11 cellular contexts compared by ENCODE assay signal in the genomic region with DNA sequence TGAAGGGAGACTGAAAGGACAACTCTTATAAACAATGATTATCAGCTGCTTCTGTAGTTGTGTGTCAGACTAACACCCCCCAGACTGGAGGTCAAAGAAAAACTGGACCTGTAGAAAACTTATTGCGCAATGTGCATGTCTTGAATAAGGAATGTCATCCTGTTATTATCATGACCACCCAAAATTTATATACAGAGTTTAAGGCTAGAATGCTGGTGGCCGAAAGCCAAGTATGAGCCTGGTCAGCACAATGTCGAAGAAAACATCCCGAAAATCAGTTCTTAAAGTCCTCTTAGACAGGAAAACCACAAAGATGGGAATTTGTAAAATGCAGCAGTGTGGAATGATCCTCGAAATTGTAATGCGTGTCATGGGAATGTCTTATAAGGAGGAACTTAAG. TPM values are rescaled to one million over a fixed set of nuclear protein-coding genes. Genes with fewer than 3 reads are reported as not detected.
DNase-seq lines count a peak whose midpoint lies in the region; ATAC-seq and TF ChIP-seq lines count a peak whose summit lies in the region.
"Had no signal": no experiment of that assay in that cellular context is flagged by ENCODE, and none has a peak within 500 bp of the region (broad histone marks: within the 10 kb centered on the region; RNA-seq: fewer than 3 reads in every experiment).

No MANE protein-coding gene starts in this region.

- H3K4me1 ChIP-seq in gastrocnemius medialis = peaks cover 20 to 35% of the 10 kb centered on the region in 2 donors

- H3K9me3 ChIP-seq in T-helper 17 cell (ENCODE audit: control insufficient read depth, low read length, poor library complexity, severe bottlenecking) (no peaks in the 10 kb centered on the region), gastrocnemius medialis (no peaks in the 10 kb centered on the region)

- H3K27ac Mint-ChIP-seq in T-helper 17 cell = peak overlapping the region; percentile 89

- no peak overlapping the region for H3K4me3 ChIP-seq in gastrocnemius medialis

- H3K4me3 Mint-ChIP-seq in T-helper 17 cell = no peak overlapping the region
- H3K4me3 Mint-ChIP-seq: activated CD4-positive, alpha-beta T cell treated with anti-CD3 and anti-CD28 coated beads, Interleukin-2, amount 10 ng/mL, durations not matched to agents 7 days and 5 days had no signal

- peaks cover 6% of the 10 kb centered on the region for H3K36me3 Mint-ChIP-seq in T-helper 17 cell (ENCODE audit: low read depth)

- no peak for TF ChIP-seq POLR2A in gastrocnemius medialis (IDR thresholded peaks at IDR 0.05)

- H3K36me3 ChIP-seq in gastrocnemius medialis = no peaks in the 10 kb centered on the region

- ATAC-seq in T-helper 17 cell (no peak), gastrocnemius medialis (no peak), GM21528 (IDR thresholded peaks at IDR 0.05; ENCODE audit: low FRiP score, unreplicated experiment) (no peak), HG02852 (IDR thresholded peaks at IDR 0.05; ENCODE audit: unreplicated experiment) (no peak), HG02610 (IDR thresholded peaks at IDR 0.05; ENCODE audit: unreplicated experiment) (no peak)

- peaks cover 35% of the 10 kb centered on the region for H3K4me1 Mint-ChIP-seq in T-helper 17 cell

- no peaks in the 10 kb centered on the region for H3K27me3 ChIP-seq in gastrocnemius medialis

- in situ Hi-C loops in gastrocnemius medialis (cut with MboI; ENCODE audit: low sequenced_read_pairs in 4 of 4) = no loop called here

- no peaks in the 10 kb centered on the region for H3K27me3 Mint-ChIP-seq in T-helper 17 cell
- H3K27me3 Mint-ChIP-seq: activated CD4-positive, alpha-beta T cell treated with anti-CD3 and anti-CD28 coated beads, Interleukin-2, amount 10 ng/mL, durations not matched to agents 7 days and 5 days had no signal

- intact Hi-C loops in gastrocnemius medialis (cut with DNase I; ENCODE audit: low total_unique reads) = no loop called here

- DNase-seq in EH (ENCODE audit: low read depth) (peak; percentile 100), T-helper 17 cell (no peak), glomerular endothelial cell (ENCODE audit: extremely low read depth, low read depth, low spot score) (peak; percentile 98), gastrocnemius medialis (no peak), NCI-H510A (lab: John Stamatoyannopoulos, UW) (no peak)
- DNase-seq: activated CD4-positive, alpha-beta T cell treated with anti-CD3 and anti-CD28 coated beads, Interleukin-2, amount 10 ng/mL, durations not matched to agents 7 days and 5 days; GOT3; NK-92 treated with Interleukin-12 subunit alpha and Interleukin-12 subunit beta, amount 100 ng/mL, for 24 hours had no signal

- H3K27ac ChIP-seq in gastrocnemius medialis = peak overlapping the region in 3 of 4 donors; percentile 8 to 41 (median 13)

- no peak for TF ChIP-seq CTCF in gastrocnemius medialis (IDR thresholded peaks at IDR 0.05 in 4 of 5, conservative IDR thresholded peaks at IDR 0.05 in 1 of 5)

RNA-seq across cellular contexts. Expression of a gene that starts 29.3 kb away (rescaled TPM):
- 10 to 100 TPM; 51.8 to 55.8 TPM for total RNA-seq in T-helper 17 cell
- total RNA-seq in glomerular endothelial cell = 78.3 and 84.4 TPM in 2 replicates
- 10 to 100 TPM; 10.7 to 22.8 (median 11.7) TPM for total RNA-seq in gastrocnemius medialis

Comparison
In these comparisons a context has a peak if more than half of its experiments do, and no peak if none do; other contexts are left out.
1. DNase-seq: peak in EH (single experiment) and glomerular endothelial cell (single experiment); none in T-helper 17 cell (0 of 3), gastrocnemius medialis (0 of 2) and NCI-H510A (single experiment).